1 cellular context compared by ENCODE assay signal in genomic region chr3:187748050-187748481, GRCh38.
TF ChIP-seq lines count a peak whose summit lies in the region.

No MANE protein-coding gene starts in this region.

TF ChIP-seq in HepG2, 621 proteins besides CTCF, POLR2A, EP300 and RAD21 (continued from another document and continues in another):
- TF ChIP-seq HOXD1 (CRISPR knock-in tag; IDR thresholded peaks at IDR 0.05) = no peak
- no peak for TF ChIP-seq MTA3 (CRISPR knock-in tag; IDR thresholded peaks at IDR 0.05)
- TF ChIP-seq PRPF4 (IDR thresholded peaks at IDR 0.05; ENCODE audit: low read depth, low read length, poor library complexity, severe bottlenecking) = peak; percentile 85
- peak; percentile 47; the same call in 1 of the 2 replicates for TF ChIP-seq HDAC2 (CRISPR knock-in tag; IDR thresholded peaks at IDR 0.05)
- no peak for TF ChIP-seq ZSCAN25 (CRISPR knock-in tag; IDR thresholded peaks at IDR 0.05)
- no peak for TF ChIP-seq ADNP (CRISPR knock-in tag; IDR thresholded peaks at IDR 0.05)
- no peak for TF ChIP-seq ZNF800 (CRISPR knock-in tag; IDR thresholded peaks at IDR 0.05)
- no peak for TF ChIP-seq MEF2D (CRISPR knock-in tag; IDR thresholded peaks at IDR 0.05)
- no peak for TF ChIP-seq EEA1 (CRISPR knock-in tag; IDR thresholded peaks at IDR 0.05; ENCODE audit: borderline replicate concordance)
- TF ChIP-seq ATM (IDR thresholded peaks at IDR 0.05; ENCODE audit: borderline replicate concordance) = no peak
- no peak for TF ChIP-seq TBP (CRISPR knock-in tag; IDR thresholded peaks at IDR 0.05)
- TF ChIP-seq CSRNP2 (CRISPR knock-in tag; conservative IDR thresholded peaks at IDR 0.05; ENCODE audit: low read depth) = no peak
- TF ChIP-seq ZNF264 (CRISPR knock-in tag; IDR thresholded peaks at IDR 0.05) = no peak
- no peak for TF ChIP-seq HNRNPH1 (optimal IDR thresholded peaks at IDR 0.05; ENCODE audit: low read depth, low read length)
- no peak for TF ChIP-seq KDM5A (IDR thresholded peaks at IDR 0.05; ENCODE audit: borderline replicate concordance, low read length)
- TF ChIP-seq FOSL2 (CRISPR knock-in tag; IDR thresholded peaks at IDR 0.05) = peak; percentile 63
- no peak for TF ChIP-seq YEATS2 (CRISPR knock-in tag; IDR thresholded peaks at IDR 0.05; ENCODE audit: borderline replicate concordance)
- no peak for TF ChIP-seq GABPB1 (CRISPR knock-in tag; IDR thresholded peaks at IDR 0.05)
- peak; percentile 92 for TF ChIP-seq SALL1 (CRISPR knock-in tag; IDR thresholded peaks at IDR 0.05)
- TF ChIP-seq ZNF12 (CRISPR knock-in tag; IDR thresholded peaks at IDR 0.05) = no peak
- no peak for TF ChIP-seq FOXO4 (CRISPR knock-in tag; conservative IDR thresholded peaks at IDR 0.05)
- no peak for TF ChIP-seq ZNF512 (CRISPR knock-in tag; IDR thresholded peaks at IDR 0.05)
- no peak for TF ChIP-seq ZNF746 (CRISPR knock-in tag; IDR thresholded peaks at IDR 0.05)
- TF ChIP-seq ZNF281 (CRISPR knock-in tag; IDR thresholded peaks at IDR 0.05; ENCODE audit: borderline replicate concordance) = peak; percentile 83; the same call in 1 of the 2 replicates
- no peak for TF ChIP-seq ZNF878 (CRISPR knock-in tag; IDR thresholded peaks at IDR 0.05)
- TF ChIP-seq SRY (CRISPR knock-in tag; IDR thresholded peaks at IDR 0.05) = no peak
- TF ChIP-seq NRL (CRISPR knock-in tag; IDR thresholded peaks at IDR 0.05; ENCODE audit: borderline replicate concordance) = no peak
- no peak for TF ChIP-seq HMGXB3 (CRISPR knock-in tag; IDR thresholded peaks at IDR 0.05; ENCODE audit: borderline replicate concordance)
- TF ChIP-seq ZNF619 (CRISPR knock-in tag; IDR thresholded peaks at IDR 0.05) = no peak
- peak; percentile 26; the same call in 1 of the 2 replicates for TF ChIP-seq BHLHE40 (IDR thresholded peaks at IDR 0.05; ENCODE audit: low read length)
- TF ChIP-seq TFE3 (CRISPR knock-in tag; IDR thresholded peaks at IDR 0.05) = 0 out of 2 replicates have a peak, but pooled peaks have one; percentile 17
- no peak for TF ChIP-seq TAF15 (IDR thresholded peaks at IDR 0.05; ENCODE audit: low read depth, low read length, poor library complexity, severe bottlenecking)
- no peak for TF ChIP-seq ATF1 (CRISPR knock-in tag; IDR thresholded peaks at IDR 0.05)
- TF ChIP-seq ZNF607 (CRISPR knock-in tag; IDR thresholded peaks at IDR 0.05; ENCODE audit: borderline replicate concordance) = no peak; the same call in 1 of the 2 replicates
- no peak for TF ChIP-seq TFDP1 (CRISPR knock-in tag; IDR thresholded peaks at IDR 0.05; ENCODE audit: borderline replicate concordance)
- no peak for TF ChIP-seq NFRKB (IDR thresholded peaks at IDR 0.05)
- no peak for TF ChIP-seq HIVEP1 (CRISPR knock-in tag; IDR thresholded peaks at IDR 0.05)
- TF ChIP-seq SRF (IDR thresholded peaks at IDR 0.05; ENCODE audit: low read depth, low read length) = no peak
- TF ChIP-seq TEF (CRISPR knock-in tag; IDR thresholded peaks at IDR 0.05) = no peak
- TF ChIP-seq PPARG (CRISPR knock-in tag; conservative IDR thresholded peaks at IDR 0.05) = no peak
- TF ChIP-seq ZNF441 (CRISPR knock-in tag; IDR thresholded peaks at IDR 0.05; ENCODE audit: borderline replicate concordance) = no peak
